Comparison of ENCODE assay signal across 22 cellular contexts in genomic region chr17:78797213-78797612, GRCh38. TPM values are rescaled to one million over a fixed set of nuclear protein-coding genes. Genes with fewer than 3 reads are reported as not detected.
A peak's percentile ranks its signal among the peaks of the same experiment; 100 is the strongest.
DNase-seq lines count a peak whose midpoint lies in the region; ATAC-seq, FAIRE-seq and TF ChIP-seq lines count a peak whose summit lies in the region.
"Had no signal": no experiment of that assay in that cellular context is flagged by ENCODE, and none has a peak within 500 bp of the region (broad histone marks: within the 10 kb centered on the region; RNA-seq: fewer than 3 reads in every experiment).

No MANE protein-coding gene starts in this region.

- no peaks in the 10 kb centered on the region for H3K27me3 ChIP-seq in CD4-positive, alpha-beta T cell (ENCODE audit: control insufficient read depth, insufficient read depth, low read length)

- no peak for DNase-seq in CD4-positive, alpha-beta T cell
- DNase-seq in RWPE1 (ENCODE audit: low spot score), result no peak
- DNase-seq in kidney, result peak; percentile 73
- DNase-seq in stimulated activated effector memory CD8-positive, alpha-beta T cell treated with anti-CD3 and anti-CD28 coated beads, Interleukin-12 subunit alpha, Interleukin-12 subunit beta, amount 100 ng/mL, for 72 hours (ENCODE audit: low spot score in 2 of 2), result no peak
- no peak for DNase-seq in MCF 10A (ENCODE audit: unreplicated experiment)
- no peak for DNase-seq in NCI-H1417 (lab: John Stamatoyannopoulos, UW)
- no peak for DNase-seq in activated effector memory CD4-positive, alpha-beta T cell treated with Interleukin-2 at 50 U/mL for 16 hours
- no peak for DNase-seq in SW480 (ENCODE audit: low spot score)
- DNase-seq: Calu3, H9, NCI-H1092, NCI-H1436, NCI-H187, NCI-H2081 treated with DMSO at 0.1 percent for 48 hours, NCI-H2171 treated with DMSO at 0.1 percent for 48 hours, NCI-H345, NCI-H510A treated with DMSO at 0.1 percent for 48 hours had no signal

- H3K4me1 Mint-ChIP-seq in CD4-positive, alpha-beta T cell (ENCODE audit: low read depth), result peaks cover 74% of the 10 kb centered on the region
- peaks cover 72% of the 10 kb centered on the region for H3K4me1 Mint-ChIP-seq in stimulated activated effector memory CD8-positive, alpha-beta T cell treated with anti-CD3 and anti-CD28 coated beads, Interleukin-12 subunit alpha, Interleukin-12 subunit beta, amount 100 ng/mL, for 72 hours
- peaks cover 6% of the 10 kb centered on the region for H3K4me1 Mint-ChIP-seq in MCF 10A (ENCODE audit: insufficient read depth, unreplicated experiment)
- H3K4me1 Mint-ChIP-seq: GM23338 had no signal

- no peak for FAIRE-seq in kidney (lab: Jason Lieb, UNC)

- H3K4me3 Mint-ChIP-seq in CD4-positive, alpha-beta T cell, result no peak overlapping the region
- H3K4me3 Mint-ChIP-seq in stimulated activated effector memory CD8-positive, alpha-beta T cell treated with anti-CD3 and anti-CD28 coated beads, Interleukin-12 subunit alpha, Interleukin-12 subunit beta, amount 100 ng/mL, for 72 hours, result no peak overlapping the region
- no peak overlapping the region for H3K4me3 Mint-ChIP-seq in MCF 10A (ENCODE audit: unreplicated experiment)
- H3K4me3 Mint-ChIP-seq: CD14-positive monocyte, GM23338, H9 had no signal

- TF ChIP-seq CTCF in CD4-positive, alpha-beta T cell (IDR thresholded peaks at IDR 0.05), result no peak
- TF ChIP-seq CTCF in RWPE1 (conservative IDR thresholded peaks at IDR 0.05; ENCODE audit: low read depth) (no peak), kidney (IDR thresholded peaks at IDR 0.05; ENCODE audit: borderline replicate concordance, extremely low read depth, insufficient read depth) (no peak), MCF 10A (IDR thresholded peaks at IDR 0.05; ENCODE audit: unreplicated experiment) (no peak)

- H3K27me3 Mint-ChIP-seq in CD4-positive, alpha-beta T cell, result no peaks in the 10 kb centered on the region
- no peaks in the 10 kb centered on the region for H3K27me3 Mint-ChIP-seq in MCF 10A (ENCODE audit: insufficient read depth, unreplicated experiment)

- intact Hi-C loops in CD4-positive, alpha-beta T cell (cut with DNase I, micrococcal nuclease), result no loop called here
- intact Hi-C loops in kidney (cut with DNase I) (no loop called here), MCF 10A (cut with micrococcal nuclease) (no loop called here)

- POLR2A ChIA-PET in CD4-positive, alpha-beta T cell (lab: Charles Lee), result no interaction called here
- POLR2A ChIA-PET in RWPE1 (lab: Yijun Ruan, JAX; ENCODE audit: low non-redundant PET) (no interaction called here), MCF 10A (lab: Yijun Ruan, JAX) (interaction anchor here (0.7 kb wide), 1 partner anchor 26 kb away, joined by 3 read pairs; no protein-coding TSS in a partner anchor)

- no peaks in the 10 kb centered on the region for H3K4me1 ChIP-seq in kidney (ENCODE audit: control insufficient read depth in 1 of 2, insufficient read depth in 1 of 2, low read depth in 1 of 2, low read length in 2 of 2)

- H3K9me3 Mint-ChIP-seq in CD4-positive, alpha-beta T cell, result no peaks in the 10 kb centered on the region
- H3K9me3 Mint-ChIP-seq in stimulated activated effector memory CD8-positive, alpha-beta T cell treated with anti-CD3 and anti-CD28 coated beads, Interleukin-12 subunit alpha, Interleukin-12 subunit beta, amount 100 ng/mL, for 72 hours, result no peaks in the 10 kb centered on the region
- H3K9me3 Mint-ChIP-seq in MCF 10A (ENCODE audit: unreplicated experiment), result no peaks in the 10 kb centered on the region
- H3K9me3 Mint-ChIP-seq: CD14-positive monocyte, GM23338, H9 had no signal

- peak overlapping the region; percentile 97 for H3K27ac Mint-ChIP-seq in CD4-positive, alpha-beta T cell
- peak overlapping the region; percentile 92 for H3K27ac Mint-ChIP-seq in stimulated activated effector memory CD8-positive, alpha-beta T cell treated with anti-CD3 and anti-CD28 coated beads, Interleukin-12 subunit alpha, Interleukin-12 subunit beta, amount 100 ng/mL, for 72 hours
- H3K27ac Mint-ChIP-seq in MCF 10A (ENCODE audit: low read depth, unreplicated experiment), result no peak overlapping the region
- H3K27ac Mint-ChIP-seq: CD14-positive monocyte, GM23338 had no signal

- H3K27ac ChIP-seq in CD4-positive, alpha-beta T cell (ENCODE audit: low read depth, low read length), result no peak overlapping the region
- H3K27ac ChIP-seq in RWPE1 (peak overlapping the region; percentile 48), kidney (ENCODE audit: low read depth in 2 of 2, low read length in 2 of 2) (no peak overlapping the region)
- H3K27ac ChIP-seq: KMS-11 had no signal

- no peak for ATAC-seq in CD4-positive, alpha-beta T cell (ENCODE audit: poor library complexity)
- ATAC-seq in stimulated activated effector memory CD8-positive, alpha-beta T cell treated with anti-CD3 and anti-CD28 coated beads, Interleukin-12 subunit alpha, Interleukin-12 subunit beta, amount 100 ng/mL, for 72 hours, result no peak
- ATAC-seq: GM23338, Panc1, SK-N-SH treated with all-trans-retinoic acid at 6 μM for 48 hours had no signal

- no peak overlapping the region for H3K4me3 ChIP-seq in kidney (ENCODE audit: low read length in 2 of 2)
- H3K4me3 ChIP-seq: GM23338 had no signal

- peaks cover 92% of the 10 kb centered on the region for H3K36me3 Mint-ChIP-seq in CD4-positive, alpha-beta T cell (ENCODE audit: low read depth)
- H3K36me3 Mint-ChIP-seq in stimulated activated effector memory CD8-positive, alpha-beta T cell treated with anti-CD3 and anti-CD28 coated beads, Interleukin-12 subunit alpha, Interleukin-12 subunit beta, amount 100 ng/mL, for 72 hours, result peaks cover 89% of the 10 kb centered on the region
- H3K36me3 Mint-ChIP-seq in MCF 10A (ENCODE audit: insufficient read depth, unreplicated experiment), result peaks cover 76% of the 10 kb centered on the region

- peaks cover 35 to 48% of the 10 kb centered on the region in 2 donors for H3K36me3 ChIP-seq in kidney (ENCODE audit: control insufficient read depth in 1 of 2, insufficient read depth in 2 of 2, low read length in 2 of 2)

- no TSS peak for BruUV-seq in MCF 10A (replicated peaks; lab: Mats Ljungman, UMichigan)

- H3K9me3 ChIP-seq in CD4-positive, alpha-beta T cell (ENCODE audit: control insufficient read depth, low read length), result no peaks in the 10 kb centered on the region
- H3K9me3 ChIP-seq in kidney (ENCODE audit: control insufficient read depth in 1 of 2, low read length in 2 of 2), result no peaks in the 10 kb centered on the region

- CTCF ChIA-PET in CD4-positive, alpha-beta T cell (lab: Charles Lee), result no interaction called here
- CTCF ChIA-PET in RWPE1 (lab: Yijun Ruan, JAX) (interaction anchor here (0.9 kb wide), 1 partner anchor 12 kb away, joined by 4 read pairs; no protein-coding TSS in a partner anchor), MCF 10A (lab: Yijun Ruan, JAX) (interaction anchor here (1.8 kb wide), 1 partner anchor 89 kb away, joined by 4 read pairs; no protein-coding TSS in a partner anchor)

- no peak overlapping the region for H3K9ac ChIP-seq in kidney (ENCODE audit: low read length in 2 of 2)
- H3K9ac ChIP-seq: KMS-11 had no signal

RNA-seq across cellular contexts. Expression of gene CYTH1, which starts 15.1 kb away (rescaled TPM):
- 100 to 1,000 TPM; 521 to 525 TPM for total RNA-seq in CD4-positive, alpha-beta T cell
- total RNA-seq in kidney (59.7 TPM), MCF 10A (2022) (32.8 and 38.5 TPM in 2 replicates)
- polyA plus RNA-seq in kidney (ENCODE audit: insufficient read depth, low read depth, low replicate concordance), result 25.3 TPM

RNA-seq across cellular contexts. Expression of gene USP36, which starts 43.4 kb away (rescaled TPM):
- total RNA-seq in CD4-positive, alpha-beta T cell, result 100 to 1,000 TPM; 489 to 494 TPM
- total RNA-seq in kidney (66.2 TPM), MCF 10A (2022) (118 and 119 TPM in 2 replicates)
- polyA plus RNA-seq in kidney (ENCODE audit: insufficient read depth, low read depth, low replicate concordance), result 17.0 TPM
